ENCODE assay signal across 6 cellular contexts in genomic region chr7:91787923-91788322, GRCh38.
"Had no signal": no experiment of that assay in that cellular context is flagged by ENCODE, and none has a peak within 500 bp of the region (broad histone marks: within the 10 kb centered on the region; RNA-seq: fewer than 3 reads in every experiment).

No MANE protein-coding gene starts in this region.

- ATAC-seq: GM23338, K562 had no signal

- DNase-seq: H9, HCEC 1CT, IMR-90, KG1 had no signal
